34 cellular contexts compared by ENCODE assay signal in the genomic region with DNA sequence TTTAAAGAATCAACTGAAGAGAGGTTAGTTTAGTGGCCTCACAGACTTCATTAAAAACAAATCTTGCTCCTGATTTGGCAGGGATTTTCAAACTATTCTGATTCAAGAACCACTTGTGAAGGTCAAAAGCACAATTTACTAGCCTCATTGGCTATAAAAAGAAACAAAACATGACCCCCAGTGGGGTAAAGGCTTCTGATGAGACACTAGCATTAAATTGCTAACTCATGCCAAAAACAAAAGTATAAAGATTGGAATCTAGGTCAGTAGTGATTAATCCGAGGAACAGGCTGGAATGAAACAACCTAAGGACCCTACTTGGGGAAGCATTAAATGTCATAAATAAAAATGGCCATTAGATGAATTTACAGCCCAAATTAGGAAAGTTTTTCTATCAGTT.
DNase-seq lines count a peak whose midpoint lies in the region; ATAC-seq, FAIRE-seq and TF ChIP-seq lines count a peak whose summit lies in the region.
"Had no signal": no experiment of that assay in that cellular context is flagged by ENCODE, and none has a peak within 500 bp of the region (broad histone marks: within the 10 kb centered on the region; RNA-seq: fewer than 3 reads in every experiment).

No MANE protein-coding gene starts in this region.

- no peaks in the 10 kb centered on the region for H3K9me3 ChIP-seq in adipocyte (ENCODE audit: control insufficient read depth, low read length)
- no peaks in the 10 kb centered on the region for H3K9me3 ChIP-seq in fibroblast of lung (ENCODE audit: control insufficient read depth, insufficient read depth, low read depth, low read length)
- no peaks in the 10 kb centered on the region for H3K9me3 ChIP-seq in neural progenitor cell (ENCODE audit: low read depth)
- H3K9me3 ChIP-seq: Caco-2, heart left ventricle, left ventricle myocardium inferior, neutrophil, Peyer's patch, prostate gland, right lobe of liver, tibial artery had no signal

- H3F3A ChIP-seq in neural progenitor cell (ENCODE audit: low read depth) = peaks cover 9% of the 10 kb centered on the region

- H3K4me1 Mint-ChIP-seq in neural progenitor cell = peaks cover 26% of the 10 kb centered on the region
- H3K4me1 Mint-ChIP-seq in activated naive CD8-positive, alpha-beta T cell treated with anti-CD3 and anti-CD28 coated beads for 36 hours = no peaks in the 10 kb centered on the region
- H3K4me1 Mint-ChIP-seq in T-cell = no peaks in the 10 kb centered on the region
- H3K4me1 Mint-ChIP-seq: naive B cell had no signal

- H3K27me3 ChIP-seq in adipocyte (replicated peaks; ENCODE audit: control insufficient read depth, insufficient read depth, low read length) (no peaks in the 10 kb centered on the region), fibroblast of lung (ENCODE audit: control insufficient read depth, insufficient read depth, low read length) (no peaks in the 10 kb centered on the region), neural progenitor cell (no peaks in the 10 kb centered on the region)
- H3K27me3 ChIP-seq: heart left ventricle, neutrophil, Peyer's patch, right lobe of liver, tibial artery had no signal

- CTCF ChIA-PET in T-cell (lab: Charles Lee) = no interaction called here

- FAIRE-seq in H54 (lab: Jason Lieb, UNC) = peak; percentile 64
- FAIRE-seq: keratinocyte had no signal

- no peaks in the 10 kb centered on the region for H3K36me3 Mint-ChIP-seq in neural progenitor cell
- no peaks in the 10 kb centered on the region for H3K36me3 Mint-ChIP-seq in activated naive CD8-positive, alpha-beta T cell treated with anti-CD3 and anti-CD28 coated beads for 36 hours
- H3K36me3 Mint-ChIP-seq in T-cell = no peaks in the 10 kb centered on the region
- H3K36me3 Mint-ChIP-seq: naive B cell had no signal

- no peak for DNase-seq in H54 (ENCODE audit: insufficient read length, low spot score)
- peak; percentile 11 for DNase-seq in adipocyte (ENCODE audit: low read depth)
- peak; percentile 21 to 69 for DNase-seq in fibroblast of lung (ENCODE audit: low read depth in 2 of 2)
- no peak for DNase-seq in neural progenitor cell (ENCODE audit: low spot score)
- DNase-seq in activated naive CD8-positive, alpha-beta T cell treated with anti-CD3 and anti-CD28 coated beads for 36 hours = no peak
- no peak for DNase-seq in occipital lobe (lab: John Stamatoyannopoulos, UW)
- DNase-seq in T-cell = no peak
- DNase-seq: activated CD4-positive, alpha-beta T cell treated with anti-CD3 and anti-CD28 coated beads for 4 hours; activated CD8-positive, alpha-beta T cell treated with anti-CD3 and anti-CD28 coated beads, Interleukin-2, amount 10 ng/mL, durations not matched to agents 7 days and 5 days; activated naive CD4-positive, alpha-beta T cell treated with anti-CD3 and anti-CD28 coated beads, Interleukin-2, amount 50 U/mL, for 16 hours; anterior cingulate cortex; C1 segment of cervical spinal cord; Caco-2; effector memory CD4-positive, alpha-beta T cell; foreskin melanocyte; GF-D8; heart left ventricle; KG1; left ventricle myocardium inferior; MM.1S; naive B cell; NCI-H1417; NCI-H2081; NCI-H774; Peyer's patch; right lobe of liver; SIG-M5; stimulated activated CD4-positive, alpha-beta T cell treated with anti-CD3 and anti-CD28 coated beads, Interleukin-4, amount 100 ng/mL, for 24 hours; tibial artery; WERI-Rb-1 had no signal

- H3K27ac ChIP-seq in fibroblast of lung (ENCODE audit: insufficient read depth, low read length) = no peak overlapping the region
- H3K27ac ChIP-seq in neural progenitor cell = no peak overlapping the region
- H3K27ac ChIP-seq: coronary artery, heart left ventricle, left ventricle myocardium inferior, neutrophil, Peyer's patch, prostate gland, right lobe of liver, tibial artery, WERI-Rb-1 had no signal

- no peak for TF ChIP-seq CTCF in fibroblast of lung (conservative IDR thresholded peaks at IDR 0.05 in 1 of 2, IDR thresholded peaks at IDR 0.05 in 1 of 2; ENCODE audit: low read depth in 1 of 2, low read length in 2 of 2)
- TF ChIP-seq CTCF in neural progenitor cell (IDR thresholded peaks at IDR 0.05) = no peak

- POLR2A ChIA-PET in T-cell (lab: Charles Lee) = no interaction called here

- H3K27ac Mint-ChIP-seq in neural progenitor cell (no peak overlapping the region), T-cell (no peak overlapping the region)
- H3K27ac Mint-ChIP-seq in activated naive CD8-positive, alpha-beta T cell treated with anti-CD3 and anti-CD28 coated beads for 36 hours = no peak overlapping the region
- H3K27ac Mint-ChIP-seq: activated CD8-positive, alpha-beta T cell treated with anti-CD3 and anti-CD28 coated beads, Interleukin-2, amount 10 ng/mL, durations not matched to agents 7 days and 5 days; naive B cell had no signal

- H3K79me2 ChIP-seq in fibroblast of lung (ENCODE audit: control insufficient read depth, insufficient read depth, low read length) = no peaks in the 10 kb centered on the region
- no peaks in the 10 kb centered on the region for H3K79me2 ChIP-seq in neural progenitor cell (ENCODE audit: low read depth)

- H3K4me3 ChIP-seq in adipocyte (ENCODE audit: low read length) (no peak overlapping the region), fibroblast of lung (replicated peaks in 1 of 4; ENCODE audit: control extremely low read depth in 1 of 4, insufficient read depth in 1 of 4, low read depth in 3 of 4, low read length in 4 of 4) (no peak overlapping the region), neural progenitor cell (no peak overlapping the region)
- H3K4me3 ChIP-seq: coronary artery, heart left ventricle, left ventricle myocardium inferior, Peyer's patch, prostate gland, right lobe of liver, tibial artery had no signal

- H3K9ac ChIP-seq in adipocyte (ENCODE audit: low read length) = no peak overlapping the region
- H3K9ac ChIP-seq in fibroblast of lung (ENCODE audit: insufficient read depth, low read length) = no peak overlapping the region
- no peak overlapping the region for H3K9ac ChIP-seq in neural progenitor cell

- H3K36me3 ChIP-seq in adipocyte (ENCODE audit: control insufficient read depth, insufficient read depth, low read length, severe bottlenecking) (no peaks in the 10 kb centered on the region), fibroblast of lung (ENCODE audit: control insufficient read depth, insufficient read depth, low read length) (no peaks in the 10 kb centered on the region), neural progenitor cell (no peaks in the 10 kb centered on the region)
- H3K36me3 ChIP-seq: heart left ventricle, left ventricle myocardium inferior, neutrophil, Peyer's patch, prostate gland, right lobe of liver, tibial artery, WERI-Rb-1 had no signal

- no peak overlapping the region for H3K4me3 Mint-ChIP-seq in neural progenitor cell
- H3K4me3 Mint-ChIP-seq in activated naive CD8-positive, alpha-beta T cell treated with anti-CD3 and anti-CD28 coated beads for 36 hours = no peak overlapping the region
- no peak overlapping the region for H3K4me3 Mint-ChIP-seq in T-cell
- H3K4me3 Mint-ChIP-seq: activated CD8-positive, alpha-beta T cell treated with anti-CD3 and anti-CD28 coated beads, Interleukin-2, amount 10 ng/mL, durations not matched to agents 7 days and 5 days; naive B cell had no signal

- no peaks in the 10 kb centered on the region for H3K9me3 Mint-ChIP-seq in neural progenitor cell
- no peaks in the 10 kb centered on the region for H3K9me3 Mint-ChIP-seq in activated naive CD8-positive, alpha-beta T cell treated with anti-CD3 and anti-CD28 coated beads for 36 hours
- H3K9me3 Mint-ChIP-seq in T-cell = no peaks in the 10 kb centered on the region
- H3K9me3 Mint-ChIP-seq: naive B cell had no signal

- TF ChIP-seq POLR2A in H54 (IDR thresholded peaks at IDR 0.05; ENCODE audit: low read depth, low read length) = no peak

- no peaks in the 10 kb centered on the region for H4K20me1 ChIP-seq in fibroblast of lung (ENCODE audit: control insufficient read depth, extremely low read depth, insufficient read depth, low read length)
- H4K20me1 ChIP-seq in neural progenitor cell (ENCODE audit: low read depth) = peaks cover 12% of the 10 kb centered on the region

- H3K4me2 ChIP-seq in fibroblast of lung (ENCODE audit: extremely low read depth, insufficient read depth, low read length) (no peak overlapping the region), neural progenitor cell (no peak overlapping the region)

- H3K27me3 Mint-ChIP-seq in neural progenitor cell (ENCODE audit: insufficient read depth, low read depth) = no peaks in the 10 kb centered on the region
- H3K27me3 Mint-ChIP-seq in activated naive CD8-positive, alpha-beta T cell treated with anti-CD3 and anti-CD28 coated beads for 36 hours = no peaks in the 10 kb centered on the region
- H3K27me3 Mint-ChIP-seq in T-cell = no peaks in the 10 kb centered on the region
- H3K27me3 Mint-ChIP-seq: naive B cell had no signal

- H3K4me1 ChIP-seq in adipocyte (ENCODE audit: control insufficient read depth, insufficient read depth, low read length) = peaks cover 17% of the 10 kb centered on the region
- no peaks in the 10 kb centered on the region for H3K4me1 ChIP-seq in fibroblast of lung (ENCODE audit: control insufficient read depth, extremely low read depth, insufficient read depth, low read length)
- peaks cover 27% of the 10 kb centered on the region for H3K4me1 ChIP-seq in neural progenitor cell
- H3K4me1 ChIP-seq: heart left ventricle, left ventricle myocardium inferior, Peyer's patch, prostate gland, right lobe of liver, tibial artery had no signal

- H2AFZ ChIP-seq in fibroblast of lung (ENCODE audit: low read length) (no peak overlapping the region), neural progenitor cell (replicated peaks) (no peak overlapping the region)

- no peak for ATAC-seq in T-cell (replicated peaks in 1 of 4)
- ATAC-seq: activated CD8-positive, alpha-beta T cell treated with anti-CD3 and anti-CD28 coated beads, Interleukin-2, amount 10 ng/mL, durations not matched to agents 7 days and 5 days; heart left ventricle; right lobe of liver had no signal

Comparison
In these comparisons a context has a peak if more than half of its experiments do, and no peak if none do; other contexts are left out.
1. DNase-seq: peak in adipocyte (single experiment) and fibroblast of lung (2 of 2); none in H54 (single experiment), neural progenitor cell (single experiment), activated naive CD8-positive, alpha-beta T cell treated with anti-CD3 and anti-CD28 coated beads for 36 hours (single experiment), occipital lobe (single experiment) and T-cell (0 of 34).